8 cellular contexts compared by ENCODE assay signal in the genomic region with DNA sequence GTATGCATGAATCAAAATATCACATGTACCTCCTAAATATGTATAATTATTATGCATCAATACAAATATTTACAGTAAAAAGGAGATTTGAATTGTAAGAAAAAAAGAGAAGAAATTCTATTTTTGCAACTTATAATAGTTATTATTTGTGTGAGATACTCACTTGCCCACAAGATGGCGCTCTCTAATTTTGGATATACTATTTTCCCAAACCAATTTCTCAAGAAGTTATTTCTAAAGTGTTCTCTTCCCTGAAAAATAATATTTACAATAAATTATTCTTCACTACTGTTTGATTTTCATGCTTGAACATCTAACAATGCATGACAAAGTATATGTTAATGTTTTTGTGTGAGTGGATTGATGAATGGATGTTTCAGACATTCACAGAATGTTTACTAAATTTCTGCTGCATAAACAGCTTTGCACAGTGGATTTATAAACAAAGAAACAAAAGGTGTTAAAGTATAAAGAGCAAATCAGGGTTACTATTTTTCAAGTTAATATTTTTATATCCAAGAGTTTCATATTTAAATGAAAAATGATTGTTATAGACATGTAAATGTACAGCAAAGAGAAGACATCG.
DNase-seq lines count a peak whose midpoint lies in the region; ATAC-seq and TF ChIP-seq lines count a peak whose summit lies in the region.

No MANE protein-coding gene starts in this region.

- no peaks in the 10 kb centered on the region for H3K9me2 ChIP-seq in hepatocyte (replicated peaks; ENCODE audit: insufficient read depth)

- H3K79me2 ChIP-seq in hepatocyte = no peaks in the 10 kb centered on the region

- H4K20me1 ChIP-seq in hepatocyte (ENCODE audit: insufficient read depth, poor library complexity, severe bottlenecking) = no peaks in the 10 kb centered on the region

- H2AFZ ChIP-seq in hepatocyte = no peak overlapping the region

- H3K9me3 ChIP-seq in hepatocyte (ENCODE audit: low read depth) (no peaks in the 10 kb centered on the region), vagina (no peaks in the 10 kb centered on the region)

- H3K4me3 ChIP-seq in hepatocyte (no peak overlapping the region), vagina (no peak overlapping the region)

- 47% methylated on average over 2 of the region's 2 CpGs for WGBS in hepatocyte (ENCODE audit: low lambda C conversion rate, missing lambda C conversion rate)

- TF ChIP-seq POLR2A in vagina (IDR thresholded peaks at IDR 0.05) = no peak

- intact Hi-C loops in vagina (cut with DNase I) = no loop called here

- H3K27ac ChIP-seq in hepatocyte = no peak overlapping the region
- H3K27ac ChIP-seq in vagina = no peak overlapping the region

- H3K4me2 ChIP-seq in hepatocyte = no peak overlapping the region

- H3K27me3 ChIP-seq in hepatocyte (no peaks in the 10 kb centered on the region), vagina (no peaks in the 10 kb centered on the region)

- TF ChIP-seq CTCF in GM13977 (IDR thresholded peaks at IDR 0.05; ENCODE audit: extremely low read depth, insufficient read depth, missing control alignments) (peak; percentile 61), hepatocyte (IDR thresholded peaks at IDR 0.05; ENCODE audit: poor library complexity) (peak; percentile 71), vagina (IDR thresholded peaks at IDR 0.05) (peak in 2 of 3 experiments; percentile 50 to 55), omental fat pad (IDR thresholded peaks at IDR 0.05) (peak in 1 of 3 donors; percentile 24)

- ATAC-seq in omental fat pad (ENCODE audit: low FRiP score) = no peak

- in situ Hi-C loops in GM13977 (cut with MboI; ENCODE audit: low pct_unique_long_range_greater_than_20kb, low sequenced_read_pairs, unreplicated experiment) = loop anchor here (25.0 kb wide), 1 partner anchor 397 kb away; no protein-coding TSS in a partner anchor

- H3K4me1 ChIP-seq in hepatocyte (ENCODE audit: insufficient read depth) = no peaks in the 10 kb centered on the region
- H3K4me1 ChIP-seq in vagina = no peaks in the 10 kb centered on the region

- DNase-seq in CD1c-positive myeloid dendritic cell (ENCODE audit: extremely low spot score) (peak; percentile 54), GM13977 (ENCODE audit: low spot score) (peak; percentile 16), SW480 (ENCODE audit: low spot score) (peak; percentile 10), hepatocyte (ENCODE audit: low spot score) (peak; percentile 66), vagina (ENCODE audit: extremely low spot score in 2 of 2) (no peak), NK-92 (lab: John Stamatoyannopoulos, UW; ENCODE audit: unreplicated experiment) (no peak), omental fat pad (ENCODE audit: low spot score) (no peak), NCI-H187 treated with DMSO at 0.1 percent for 48 hours (lab: John Stamatoyannopoulos, UW) (no peak)

- H3K36me3 ChIP-seq in hepatocyte (replicated peaks; ENCODE audit: insufficient read depth, low read depth) (no peaks in the 10 kb centered on the region), vagina (no peaks in the 10 kb centered on the region)

Comparison
In these comparisons a context has a peak if more than half of its experiments do, and no peak if none do; other contexts are left out.
1. DNase-seq: peak in CD1c-positive myeloid dendritic cell (single experiment), GM13977 (single experiment), SW480 (single experiment) and hepatocyte (single experiment); none in vagina (0 of 2), NK-92 (single experiment), omental fat pad (single experiment) and NCI-H187 treated with DMSO at 0.1 percent for 48 hours (single experiment).